1 cellular context compared by ENCODE assay signal in the genomic region with DNA sequence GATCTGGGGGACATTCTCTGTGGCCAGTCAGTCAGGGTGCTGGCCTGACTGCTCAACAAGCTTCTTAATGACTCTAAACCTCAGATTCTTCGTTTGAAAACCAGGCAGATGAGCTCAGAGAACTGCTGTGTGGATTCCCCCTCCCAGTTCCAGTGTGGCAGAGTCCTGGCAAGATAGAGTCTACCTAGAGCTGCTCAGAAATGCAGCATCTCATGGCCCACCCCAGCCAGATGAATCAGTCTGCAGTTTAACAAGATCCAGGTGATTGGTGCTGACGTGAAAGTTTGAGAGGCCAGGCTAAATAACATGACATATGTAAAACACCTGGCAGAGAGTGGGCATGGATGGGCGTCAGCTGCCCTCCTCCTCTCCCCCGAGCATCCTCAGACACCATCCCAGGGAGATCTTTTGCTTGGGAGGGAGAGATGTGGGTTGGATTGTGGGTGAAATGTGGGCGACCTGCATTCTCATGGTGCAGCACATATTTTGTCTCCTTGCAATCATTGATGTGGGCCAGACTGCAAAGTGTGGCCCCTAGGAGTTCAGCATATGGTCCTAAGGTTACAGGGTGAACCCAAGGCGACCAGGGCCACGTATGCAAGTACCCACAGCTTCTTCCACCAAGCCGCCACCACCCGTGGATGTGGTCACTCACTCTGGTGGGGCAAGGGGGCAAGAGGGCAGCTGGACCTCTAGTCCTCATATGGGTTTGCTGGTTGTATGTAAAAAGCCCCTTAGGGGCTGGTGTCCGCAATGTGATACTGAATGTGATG.
TF ChIP-seq lines count a peak whose summit lies in the region.

No MANE protein-coding gene starts in this region.

TF ChIP-seq in SK-N-SH treated with all-trans-retinoic acid at 6 μM for 48 hours, 23 proteins besides CTCF, POLR2A, EP300 and RAD21 (continued from another document):
- TF ChIP-seq, protein P1, sequence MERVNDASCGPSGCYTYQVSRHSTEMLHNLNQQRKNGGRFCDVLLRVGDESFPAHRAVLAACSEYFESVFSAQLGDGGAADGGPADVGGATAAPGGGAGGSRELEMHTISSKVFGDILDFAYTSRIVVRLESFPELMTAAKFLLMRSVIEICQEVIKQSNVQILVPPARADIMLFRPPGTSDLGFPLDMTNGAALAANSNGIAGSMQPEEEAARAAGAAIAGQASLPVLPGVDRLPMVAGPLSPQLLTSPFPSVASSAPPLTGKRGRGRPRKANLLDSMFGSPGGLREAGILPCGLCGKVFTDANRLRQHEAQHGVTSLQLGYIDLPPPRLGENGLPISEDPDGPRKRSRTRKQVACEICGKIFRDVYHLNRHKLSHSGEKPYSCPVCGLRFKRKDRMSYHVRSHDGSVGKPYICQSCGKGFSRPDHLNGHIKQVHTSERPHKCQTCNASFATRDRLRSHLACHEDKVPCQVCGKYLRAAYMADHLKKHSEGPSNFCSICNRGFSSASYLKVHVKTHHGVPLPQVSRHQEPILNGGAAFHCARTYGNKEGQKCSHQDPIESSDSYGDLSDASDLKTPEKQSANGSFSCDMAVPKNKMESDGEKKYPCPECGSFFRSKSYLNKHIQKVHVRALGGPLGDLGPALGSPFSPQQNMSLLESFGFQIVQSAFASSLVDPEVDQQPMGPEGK (CRISPR knock-in tag; IDR thresholded peaks at IDR 0.05; ENCODE audit: borderline replicate concordance), result no peak
- TF ChIP-seq, protein P2, sequence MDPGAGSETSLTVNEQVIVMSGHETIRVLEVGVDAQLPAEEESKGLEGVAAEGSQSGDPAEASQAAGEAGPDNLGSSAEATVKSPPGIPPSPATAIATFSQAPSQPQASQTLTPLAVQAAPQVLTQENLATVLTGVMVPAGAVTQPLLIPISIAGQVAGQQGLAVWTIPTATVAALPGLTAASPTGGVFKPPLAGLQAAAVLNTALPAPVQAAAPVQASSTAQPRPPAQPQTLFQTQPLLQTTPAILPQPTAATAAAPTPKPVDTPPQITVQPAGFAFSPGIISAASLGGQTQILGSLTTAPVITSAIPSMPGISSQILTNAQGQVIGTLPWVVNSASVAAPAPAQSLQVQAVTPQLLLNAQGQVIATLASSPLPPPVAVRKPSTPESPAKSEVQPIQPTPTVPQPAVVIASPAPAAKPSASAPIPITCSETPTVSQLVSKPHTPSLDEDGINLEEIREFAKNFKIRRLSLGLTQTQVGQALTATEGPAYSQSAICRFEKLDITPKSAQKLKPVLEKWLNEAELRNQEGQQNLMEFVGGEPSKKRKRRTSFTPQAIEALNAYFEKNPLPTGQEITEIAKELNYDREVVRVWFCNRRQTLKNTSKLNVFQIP (CRISPR knock-in tag; IDR thresholded peaks at IDR 0.05; ENCODE audit: borderline replicate concordance, low read depth), result no peak
- no peak for TF ChIP-seq ZNF565 (CRISPR knock-in tag; conservative IDR thresholded peaks at IDR 0.05; ENCODE audit: low read depth)
- TF ChIP-seq RARB (CRISPR knock-in tag; IDR thresholded peaks at IDR 0.05), result no peak
- no peak for TF ChIP-seq ISL1 (CRISPR knock-in tag; IDR thresholded peaks at IDR 0.05)
- no peak for TF ChIP-seq ARNTL (CRISPR knock-in tag; IDR thresholded peaks at IDR 0.05; ENCODE audit: borderline replicate concordance, low read depth)
- TF ChIP-seq SNAI2 (CRISPR knock-in tag; IDR thresholded peaks at IDR 0.05), result no peak
- no peak for TF ChIP-seq TCF4 (CRISPR knock-in tag; IDR thresholded peaks at IDR 0.05; ENCODE audit: borderline replicate concordance)
- TF ChIP-seq, protein P3, sequence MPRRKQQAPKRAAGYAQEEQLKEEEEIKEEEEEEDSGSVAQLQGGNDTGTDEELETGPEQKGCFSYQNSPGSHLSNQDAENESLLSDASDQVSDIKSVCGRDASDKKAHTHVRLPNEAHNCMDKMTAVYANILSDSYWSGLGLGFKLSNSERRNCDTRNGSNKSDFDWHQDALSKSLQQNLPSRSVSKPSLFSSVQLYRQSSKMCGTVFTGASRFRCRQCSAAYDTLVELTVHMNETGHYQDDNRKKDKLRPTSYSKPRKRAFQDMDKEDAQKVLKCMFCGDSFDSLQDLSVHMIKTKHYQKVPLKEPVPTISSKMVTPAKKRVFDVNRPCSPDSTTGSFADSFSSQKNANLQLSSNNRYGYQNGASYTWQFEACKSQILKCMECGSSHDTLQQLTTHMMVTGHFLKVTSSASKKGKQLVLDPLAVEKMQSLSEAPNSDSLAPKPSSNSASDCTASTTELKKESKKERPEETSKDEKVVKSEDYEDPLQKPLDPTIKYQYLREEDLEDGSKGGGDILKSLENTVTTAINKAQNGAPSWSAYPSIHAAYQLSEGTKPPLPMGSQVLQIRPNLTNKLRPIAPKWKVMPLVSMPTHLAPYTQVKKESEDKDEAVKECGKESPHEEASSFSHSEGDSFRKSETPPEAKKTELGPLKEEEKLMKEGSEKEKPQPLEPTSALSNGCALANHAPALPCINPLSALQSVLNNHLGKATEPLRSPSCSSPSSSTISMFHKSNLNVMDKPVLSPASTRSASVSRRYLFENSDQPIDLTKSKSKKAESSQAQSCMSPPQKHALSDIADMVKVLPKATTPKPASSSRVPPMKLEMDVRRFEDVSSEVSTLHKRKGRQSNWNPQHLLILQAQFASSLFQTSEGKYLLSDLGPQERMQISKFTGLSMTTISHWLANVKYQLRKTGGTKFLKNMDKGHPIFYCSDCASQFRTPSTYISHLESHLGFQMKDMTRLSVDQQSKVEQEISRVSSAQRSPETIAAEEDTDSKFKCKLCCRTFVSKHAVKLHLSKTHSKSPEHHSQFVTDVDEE (CRISPR knock-in tag; IDR thresholded peaks at IDR 0.05), result no peak
- TF ChIP-seq, protein P4, sequence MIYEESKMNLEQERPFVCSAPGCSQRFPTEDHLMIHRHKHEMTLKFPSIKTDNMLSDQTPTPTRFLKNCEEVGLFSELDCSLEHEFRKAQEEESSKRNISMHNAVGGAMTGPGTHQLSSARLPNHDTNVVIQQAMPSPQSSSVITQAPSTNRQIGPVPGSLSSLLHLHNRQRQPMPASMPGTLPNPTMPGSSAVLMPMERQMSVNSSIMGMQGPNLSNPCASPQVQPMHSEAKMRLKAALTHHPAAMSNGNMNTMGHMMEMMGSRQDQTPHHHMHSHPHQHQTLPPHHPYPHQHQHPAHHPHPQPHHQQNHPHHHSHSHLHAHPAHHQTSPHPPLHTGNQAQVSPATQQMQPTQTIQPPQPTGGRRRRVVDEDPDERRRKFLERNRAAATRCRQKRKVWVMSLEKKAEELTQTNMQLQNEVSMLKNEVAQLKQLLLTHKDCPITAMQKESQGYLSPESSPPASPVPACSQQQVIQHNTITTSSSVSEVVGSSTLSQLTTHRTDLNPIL (CRISPR knock-in tag; IDR thresholded peaks at IDR 0.05; ENCODE audit: low read depth), result no peak
TF ChIP-seq in SK-N-SH treated with all-trans-retinoic acid at 6 μM for 48 hours: peak in this region for 0.
